In the genomic region with DNA sequence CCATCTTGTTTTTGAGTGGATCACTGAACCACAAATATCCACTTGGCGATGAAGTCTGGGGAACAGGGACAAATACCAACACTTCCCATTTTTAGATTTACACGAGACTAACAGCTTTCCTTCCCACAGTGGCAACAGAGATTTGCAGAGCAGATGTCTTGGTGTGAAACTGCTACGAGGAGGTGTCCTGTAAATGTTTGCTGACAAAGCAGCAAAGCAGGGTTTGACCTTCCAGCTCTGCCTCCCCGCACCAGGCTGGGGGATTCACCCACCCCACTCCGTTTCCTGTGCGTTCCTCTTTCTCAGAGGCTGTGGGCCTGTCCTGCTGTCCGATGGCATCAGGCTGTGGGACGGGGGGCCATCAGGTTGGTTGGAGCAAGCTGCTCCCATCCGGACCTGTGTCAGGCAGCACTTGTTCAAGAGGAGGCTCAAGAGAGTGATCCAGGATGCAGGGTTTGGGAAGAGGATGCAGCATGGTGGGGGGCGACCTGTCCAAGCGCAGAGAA, we compare ENCODE assay signal across 15 cellular contexts. TPM values are rescaled to one million over a fixed set of nuclear protein-coding genes. Genes with fewer than 3 reads are reported as not detected.
DNase-seq lines count a peak whose midpoint lies in the region; ATAC-seq and TF ChIP-seq lines count a peak whose summit lies in the region.
"Had no signal": no experiment of that assay in that cellular context is flagged by ENCODE, and none has a peak within 500 bp of the region (broad histone marks: within the 10 kb centered on the region; RNA-seq: fewer than 3 reads in every experiment).

No MANE protein-coding gene starts in this region.

- no peak overlapping the region for H3K56ac ChIP-seq in H9 (ENCODE audit: insufficient read length, low read depth, low read length)

- H3K9me3 Mint-ChIP-seq in H9 (no peaks in the 10 kb centered on the region; a peak in 1 of 5 replicates), nephron progenitor cell (peaks cover 9% of the 10 kb centered on the region)

- H3K4ac ChIP-seq in H9 (ENCODE audit: low read depth, low read length), result no peak overlapping the region

- H3K27me3 ChIP-seq in H9 (ENCODE audit: insufficient read depth, low read length) (peaks cover 13% of the 10 kb centered on the region; the same call in 1 of the 2 replicates), body of pancreas (no peaks in the 10 kb centered on the region), spleen (replicated peaks in 1 of 7) (no peaks in the 10 kb centered on the region)
- H3K27me3 ChIP-seq: BLaER1 treated with 17β-estradiol and CSF1 and Interleukin-3, amounts not matched to agents 10 nM and 100 nM; pancreas had no signal

- no peak overlapping the region for H3K23ac ChIP-seq in H9 (ENCODE audit: insufficient read length, low read depth, low read length)

- H2BK20ac ChIP-seq in H9 (ENCODE audit: low read depth, low read length, poor library complexity, severe bottlenecking), result no peak overlapping the region

- H3K18ac ChIP-seq in H9 (ENCODE audit: insufficient read length, low read depth, low read length), result no peak overlapping the region

- H3K4me3 Mint-ChIP-seq in H9 (peak overlapping the region; percentile 10 to 44; a peak in 3 of 5 replicates), nephron progenitor cell (peak overlapping the region; percentile 16)
- H3K4me3 Mint-ChIP-seq: activated CD8-positive, alpha-beta T cell treated with anti-CD3 and anti-CD28 coated beads for 36 hours had no signal

- H3K36me3 ChIP-seq in body of pancreas (replicated peaks in 1 of 2; ENCODE audit: insufficient read depth in 1 of 2, low read depth in 2 of 2) (no peaks in the 10 kb centered on the region), spleen (no peaks in the 10 kb centered on the region), mucosa of descending colon (ENCODE audit: low read depth) (no peaks in the 10 kb centered on the region)
- H3K36me3 ChIP-seq: BLaER1 treated with 17β-estradiol and CSF1 and Interleukin-3, amounts not matched to agents 10 nM and 100 nM; pancreas had no signal

- H2AFZ ChIP-seq in H9 (ENCODE audit: low read length), result no peak overlapping the region

- no peak overlapping the region for H3K14ac ChIP-seq in H9 (ENCODE audit: insufficient read depth, low read length)

- no peak overlapping the region for H4K5ac ChIP-seq in H9 (ENCODE audit: insufficient read length, low read depth, low read length)

- H3K4me3 ChIP-seq in body of pancreas (no peak overlapping the region), spleen (no peak overlapping the region), mucosa of descending colon (no peak overlapping the region)
- H3K4me3 ChIP-seq: BLaER1 treated with 17β-estradiol and CSF1 and Interleukin-3, amounts not matched to agents 10 nM and 100 nM had no signal

- no peak overlapping the region for H3T11ph ChIP-seq in H9 (ENCODE audit: low read length)

- TF ChIP-seq CTCF in H9 (conservative IDR thresholded peaks at IDR 0.05), result no peak
- no peak for TF ChIP-seq CTCF in body of pancreas (IDR thresholded peaks at IDR 0.05)
- TF ChIP-seq CTCF in nephron progenitor cell (IDR thresholded peaks at IDR 0.05), result no peak
- TF ChIP-seq CTCF in spleen (IDR thresholded peaks at IDR 0.05 in 8 of 11, conservative IDR thresholded peaks at IDR 0.05 in 3 of 11), result no peak
- TF ChIP-seq CTCF in mucosa of descending colon (IDR thresholded peaks at IDR 0.05), result no peak

- H4K20me1 ChIP-seq in H9 (ENCODE audit: control insufficient read depth, insufficient read depth, insufficient read length), result no peaks in the 10 kb centered on the region
- H4K20me1 ChIP-seq: BLaER1 treated with 17β-estradiol and CSF1 and Interleukin-3, amounts not matched to agents 10 nM and 100 nM had no signal

- no peak overlapping the region for H3K9ac ChIP-seq in H9 (ENCODE audit: extremely low read depth, insufficient read length, low read length)
- H3K9ac ChIP-seq: BLaER1 treated with 17β-estradiol and CSF1 and Interleukin-3, amounts not matched to agents 10 nM and 100 nM; SK-N-SH had no signal

- no peak overlapping the region for H4K91ac ChIP-seq in H9 (ENCODE audit: insufficient read length, low read depth, low read length)

- H2BK15ac ChIP-seq in H9 (ENCODE audit: low read depth, low read length), result no peak overlapping the region

- H3K27me3 Mint-ChIP-seq in H9 (ENCODE audit: low read depth) (peaks cover 35% of the 10 kb centered on the region), nephron progenitor cell (ENCODE audit: low read depth, poor library complexity) (peaks cover 29% of the 10 kb centered on the region)
- H3K27me3 Mint-ChIP-seq: activated CD8-positive, alpha-beta T cell treated with anti-CD3 and anti-CD28 coated beads for 36 hours had no signal

- H3K79me2 ChIP-seq in H9 (ENCODE audit: insufficient read depth, low read length), result no peaks in the 10 kb centered on the region

- WGBS in H9 (ENCODE audit: extremely low coverage, insufficient read length, low lambda C conversion rate), result no CpG with 5 or more reads among the region's 11 CpGs
- 85 to 96% methylated on average over 11 of the region's 11 CpGs for WGBS in body of pancreas, 2 donors
- 69 to 77% (median 73%) methylated on average over 11 of the region's 11 CpGs for WGBS in spleen, 5 donors

- H3K27ac Mint-ChIP-seq in H9 (no peak overlapping the region), nephron progenitor cell (no peak overlapping the region)
- H3K27ac Mint-ChIP-seq: activated CD8-positive, alpha-beta T cell treated with anti-CD3 and anti-CD28 coated beads for 36 hours; activated T-helper 2 cell treated with anti-CD3 and anti-CD28 coated beads, Interferon-gamma antibody, Interleukin-2, Interleukin-4, amounts not matched to agents 10 μg/mL and 5 μg/mL and 100 μg/mL, durations not matched to agents 14 hours and 24 hours and 36 hours had no signal

- no peak overlapping the region for H2BK5ac ChIP-seq in H9 (ENCODE audit: insufficient read length, low read length)

- no peak overlapping the region for H2BK12ac ChIP-seq in H9 (ENCODE audit: insufficient read length, low read depth, low read length)

- peaks cover 9% of the 10 kb centered on the region for H3K23me2 ChIP-seq in H9 (ENCODE audit: insufficient read length, low read depth, low read length, poor library complexity, severe bottlenecking)

- H3K79me1 ChIP-seq in H9 (ENCODE audit: insufficient read depth, low read depth, low read length, poor library complexity, severe bottlenecking), result no peaks in the 10 kb centered on the region

- H3K9me3 ChIP-seq in H9 (ENCODE audit: control insufficient read depth, low read depth, low read length) (no peaks in the 10 kb centered on the region), body of pancreas (no peaks in the 10 kb centered on the region), spleen (peaks cover 0 to 10% (median 0%) of the 10 kb centered on the region in 8 donors), mucosa of descending colon (no peaks in the 10 kb centered on the region)
- H3K9me3 ChIP-seq: pancreas had no signal

- DNase-seq in AG08395 (ENCODE audit: low spot score), result peak; percentile 10
- no peak for DNase-seq in H9
- no peak for DNase-seq in body of pancreas
- DNase-seq in nephron progenitor cell, result no peak
- DNase-seq in NCI-H345 treated with DMSO at 0.1 percent for 48 hours (lab: John Stamatoyannopoulos, UW; ENCODE audit: unreplicated experiment), result no peak
- no peak for DNase-seq in spleen
- DNase-seq in pons (ENCODE audit: low spot score), result no peak
- DNase-seq in mucosa of descending colon, result no peak
- DNase-seq: activated CD8-positive, alpha-beta T cell treated with anti-CD3 and anti-CD28 coated beads for 36 hours; SK-N-SH; stimulated activated CD4-positive, alpha-beta T cell treated with anti-CD3 and anti-CD28 coated beads, Interleukin-15, amount 100 ng/mL, for 24 hours had no signal

- TF ChIP-seq POLR2A in body of pancreas (IDR thresholded peaks at IDR 0.05) (no peak), spleen (IDR thresholded peaks at IDR 0.05) (no peak)

- H4K8ac ChIP-seq in H9 (replicated peaks; ENCODE audit: insufficient read length, low read depth, low read length), result no peak overlapping the region

- H3K4me1 ChIP-seq in H9 (ENCODE audit: insufficient read depth, low read length), result peaks cover 6% of the 10 kb centered on the region; the same call in 1 of the 2 replicates
- H3K4me1 ChIP-seq in body of pancreas, result peaks cover 31% of the 10 kb centered on the region
- H3K4me1 ChIP-seq in spleen, result no peaks in the 10 kb centered on the region
- peaks cover 3% of the 10 kb centered on the region for H3K4me1 ChIP-seq in mucosa of descending colon (ENCODE audit: low read depth)

- ATAC-seq in body of pancreas (no peak), mucosa of descending colon (no peak)
- ATAC-seq: activated CD8-positive, alpha-beta T cell treated with anti-CD3 and anti-CD28 coated beads for 36 hours had no signal

- H3K4me1 Mint-ChIP-seq in H9 (peaks cover 25 to 26% of the 10 kb centered on the region in 2 experiments), nephron progenitor cell (peaks cover 34% of the 10 kb centered on the region)

- H3K36me3 Mint-ChIP-seq in H9 (ENCODE audit: insufficient read depth in 1 of 3, low read depth in 3 of 3), result no peaks in the 10 kb centered on the region
- no peaks in the 10 kb centered on the region for H3K36me3 Mint-ChIP-seq in nephron progenitor cell (ENCODE audit: low read depth)

- no peak overlapping the region for H2BK120ac ChIP-seq in H9 (ENCODE audit: low read depth, low read length, poor library complexity, severe bottlenecking)

- H3K4me2 ChIP-seq in H9 (ENCODE audit: insufficient read depth, insufficient read length, low read length), result peak overlapping the region; percentile 76
- H3K4me2 ChIP-seq: SK-N-SH had no signal

- intact Hi-C loops in body of pancreas (cut with DNase I), result no loop called here
- intact Hi-C loops in spleen (cut with DNase I; ENCODE audit: low total_unique reads), result no loop called here
- intact Hi-C loops in mucosa of descending colon (cut with DNase I, micrococcal nuclease), result no loop called here

- H3K27ac ChIP-seq in H9 (ENCODE audit: insufficient read length, low read depth, low read length) (no peak overlapping the region), body of pancreas (peak overlapping the region in 3 of 4 donors; percentile 82 to 95 (median 90)), spleen (no peak overlapping the region)
- H3K27ac ChIP-seq: BLaER1 treated with 17β-estradiol and CSF1 and Interleukin-3, amounts not matched to agents 10 nM and 100 nM; dorsolateral prefrontal cortex had no signal

- H2AK5ac ChIP-seq in H9 (ENCODE audit: insufficient read length, low read length), result no peak overlapping the region

RNA-seq across cellular contexts. Expression of a gene that starts 0.7 kb away (rescaled TPM):
- total RNA-seq in H9 (2021) (12.1 and 13.9 TPM in 2 replicates), body of pancreas (10 to 100 TPM; 25.7 to 96.9 TPM), spleen (100 to 1,000 TPM in 1 of 7 donors, 10 to 100 TPM in 6; 63.2 to 122 (median 84.4) TPM), mucosa of descending colon (10 to 100 TPM; 65.9 to 83.8 (median 70.7) TPM)
- polyA plus RNA-seq in spleen, result 10 to 100 TPM; 17.5 to 48.3 (median 26.5) TPM

RNA-seq across cellular contexts. Expression of a gene that starts 52.3 kb away (rescaled TPM):
- 0.24 and 0.57 TPM in 2 replicates for total RNA-seq in H9 (2021)
- 1 to 10 TPM in 1 of 2 donors, not detected in 1; 1.6 TPM for total RNA-seq in body of pancreas
- total RNA-seq in spleen, result under 1 TPM in 5 of 7 donors, not detected in 2; 0.37 to 0.92 (median 0.46) TPM
- polyA plus RNA-seq in spleen, result under 1 TPM; 0.27 to 0.59 (median 0.48) TPM
- under 1 TPM in 2 of 3 donors, not detected in 1; 0.20 to 0.55 TPM for total RNA-seq in mucosa of descending colon

RNA-seq across cellular contexts. Expression of a gene that starts 52.4 kb away (rescaled TPM):
- total RNA-seq in H9 (2021) (82.4 and 85.9 TPM in 2 replicates), body of pancreas (10 to 100 TPM; 13.8 to 17.6 TPM), spleen (10 to 100 TPM; 29.3 to 53.0 (median 36.9) TPM), mucosa of descending colon (10 to 100 TPM; 22.2 to 31.0 (median 28.6) TPM)
- 10 to 100 TPM; 30.6 to 45.6 (median 44.5) TPM for polyA plus RNA-seq in spleen

Comparison
In these comparisons a context has a peak if more than half of its experiments do, and no peak if none do; other contexts are left out.
1. H3K27ac ChIP-seq: peak in body of pancreas (3 of 4); none in H9 (single experiment) and spleen (0 of 8).